1 cellular context compared by ENCODE assay signal in the genomic region with DNA sequence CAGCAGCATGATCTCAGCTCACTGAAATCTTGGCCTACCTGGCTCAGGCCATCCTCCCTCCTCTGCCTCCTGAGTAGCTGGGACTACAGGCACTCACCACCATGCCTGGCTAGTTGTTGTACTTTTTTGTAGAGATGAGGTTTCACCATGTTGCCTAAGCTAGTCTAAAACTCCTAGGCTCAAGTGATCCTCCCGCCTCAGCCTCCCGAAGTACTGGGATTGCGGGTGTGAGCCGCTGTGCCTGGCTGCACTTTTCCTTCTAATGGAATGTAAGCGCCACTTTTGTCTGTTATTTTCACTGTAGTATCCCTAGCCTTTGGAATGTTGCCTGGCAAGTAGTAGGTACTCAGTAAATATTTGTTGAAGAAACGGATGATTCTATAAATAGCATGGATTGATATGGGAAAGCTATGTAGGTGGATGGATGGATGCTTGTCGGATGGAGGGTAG.
TF ChIP-seq lines count a peak whose summit lies in the region.

No MANE protein-coding gene starts in this region.

TF ChIP-seq in HepG2, 621 proteins besides CTCF, POLR2A, EP300 and RAD21 (continued from another document):
- TF ChIP-seq, protein P1, sequence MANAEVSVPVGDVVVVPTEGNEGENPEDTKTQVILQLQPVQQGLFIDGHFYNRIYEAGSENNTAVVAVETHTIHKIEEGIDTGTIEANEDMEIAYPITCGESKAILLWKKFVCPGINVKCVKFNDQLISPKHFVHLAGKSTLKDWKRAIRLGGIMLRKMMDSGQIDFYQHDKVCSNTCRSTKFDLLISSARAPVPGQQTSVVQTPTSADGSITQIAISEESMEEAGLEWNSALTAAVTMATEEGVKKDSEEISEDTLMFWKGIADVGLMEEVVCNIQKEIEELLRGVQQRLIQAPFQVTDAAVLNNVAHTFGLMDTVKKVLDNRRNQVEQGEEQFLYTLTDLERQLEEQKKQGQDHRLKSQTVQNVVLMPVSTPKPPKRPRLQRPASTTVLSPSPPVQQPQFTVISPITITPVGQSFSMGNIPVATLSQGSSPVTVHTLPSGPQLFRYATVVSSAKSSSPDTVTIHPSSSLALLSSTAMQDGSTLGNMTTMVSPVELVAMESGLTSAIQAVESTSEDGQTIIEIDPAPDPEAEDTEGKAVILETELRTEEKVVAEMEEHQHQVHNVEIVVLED (CRISPR knock-in tag; IDR thresholded peaks at IDR 0.05; ENCODE audit: borderline replicate concordance): no peak; the same call in 1 of the 2 replicates
- TF ChIP-seq NFATC3 (CRISPR knock-in tag; IDR thresholded peaks at IDR 0.05) (peak; percentile 92; the same call in 1 of the 2 replicates), REPIN1 (CRISPR knock-in tag; IDR thresholded peaks at IDR 0.05; ENCODE audit: borderline replicate concordance, low read depth) (0 out of 2 replicates have a peak, but pooled peaks have one; percentile 56), TBX3 (IDR thresholded peaks at IDR 0.05; ENCODE audit: borderline replicate concordance) (peak; percentile 36; the same call in 1 of the 2 replicates), RXRA (CRISPR knock-in tag; IDR thresholded peaks at IDR 0.05) (peak; percentile 46; the same call in 1 of the 2 replicates), SNAI1 (CRISPR knock-in tag; IDR thresholded peaks at IDR 0.05; ENCODE audit: borderline replicate concordance) (no peak), ZNF207 (IDR thresholded peaks at IDR 0.05; ENCODE audit: borderline replicate concordance) (no peak)
- TF ChIP-seq, protein P2, sequence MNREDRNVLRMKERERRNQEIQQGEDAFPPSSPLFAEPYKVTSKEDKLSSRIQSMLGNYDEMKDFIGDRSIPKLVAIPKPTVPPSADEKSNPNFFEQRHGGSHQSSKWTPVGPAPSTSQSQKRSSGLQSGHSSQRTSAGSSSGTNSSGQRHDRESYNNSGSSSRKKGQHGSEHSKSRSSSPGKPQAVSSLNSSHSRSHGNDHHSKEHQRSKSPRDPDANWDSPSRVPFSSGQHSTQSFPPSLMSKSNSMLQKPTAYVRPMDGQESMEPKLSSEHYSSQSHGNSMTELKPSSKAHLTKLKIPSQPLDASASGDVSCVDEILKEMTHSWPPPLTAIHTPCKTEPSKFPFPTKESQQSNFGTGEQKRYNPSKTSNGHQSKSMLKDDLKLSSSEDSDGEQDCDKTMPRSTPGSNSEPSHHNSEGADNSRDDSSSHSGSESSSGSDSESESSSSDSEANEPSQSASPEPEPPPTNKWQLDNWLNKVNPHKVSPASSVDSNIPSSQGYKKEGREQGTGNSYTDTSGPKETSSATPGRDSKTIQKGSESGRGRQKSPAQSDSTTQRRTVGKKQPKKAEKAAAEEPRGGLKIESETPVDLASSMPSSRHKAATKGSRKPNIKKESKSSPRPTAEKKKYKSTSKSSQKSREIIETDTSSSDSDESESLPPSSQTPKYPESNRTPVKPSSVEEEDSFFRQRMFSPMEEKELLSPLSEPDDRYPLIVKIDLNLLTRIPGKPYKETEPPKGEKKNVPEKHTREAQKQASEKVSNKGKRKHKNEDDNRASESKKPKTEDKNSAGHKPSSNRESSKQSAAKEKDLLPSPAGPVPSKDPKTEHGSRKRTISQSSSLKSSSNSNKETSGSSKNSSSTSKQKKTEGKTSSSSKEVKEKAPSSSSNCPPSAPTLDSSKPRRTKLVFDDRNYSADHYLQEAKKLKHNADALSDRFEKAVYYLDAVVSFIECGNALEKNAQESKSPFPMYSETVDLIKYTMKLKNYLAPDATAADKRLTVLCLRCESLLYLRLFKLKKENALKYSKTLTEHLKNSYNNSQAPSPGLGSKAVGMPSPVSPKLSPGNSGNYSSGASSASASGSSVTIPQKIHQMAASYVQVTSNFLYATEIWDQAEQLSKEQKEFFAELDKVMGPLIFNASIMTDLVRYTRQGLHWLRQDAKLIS (CRISPR knock-in tag; IDR thresholded peaks at IDR 0.05): no peak
- TF ChIP-seq, protein P3, sequence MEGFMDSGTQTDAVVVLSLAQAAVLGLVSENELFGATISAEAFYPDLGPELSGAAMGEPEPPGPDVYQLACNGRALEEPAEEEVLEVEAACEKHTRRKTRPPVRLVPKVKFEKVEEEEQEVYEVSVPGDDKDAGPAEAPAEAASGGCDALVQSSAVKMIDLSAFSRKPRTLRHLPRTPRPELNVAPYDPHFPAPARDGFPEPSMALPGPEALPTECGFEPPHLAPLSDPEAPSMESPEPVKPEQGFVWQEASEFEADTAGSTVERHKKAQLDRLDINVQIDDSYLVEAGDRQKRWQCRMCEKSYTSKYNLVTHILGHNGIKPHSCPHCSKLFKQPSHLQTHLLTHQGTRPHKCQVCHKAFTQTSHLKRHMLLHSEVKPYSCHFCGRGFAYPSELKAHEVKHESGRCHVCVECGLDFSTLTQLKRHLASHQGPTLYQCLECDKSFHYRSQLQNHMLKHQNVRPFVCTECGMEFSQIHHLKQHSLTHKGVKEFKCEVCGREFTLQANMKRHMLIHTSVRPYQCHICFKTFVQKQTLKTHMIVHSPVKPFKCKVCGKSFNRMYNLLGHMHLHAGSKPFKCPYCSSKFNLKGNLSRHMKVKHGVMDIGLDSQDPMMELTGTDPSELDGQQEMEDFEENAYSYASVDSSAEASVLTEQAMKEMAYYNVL (CRISPR knock-in tag; IDR thresholded peaks at IDR 0.05; ENCODE audit: borderline replicate concordance): peak; percentile 98
- TF ChIP-seq, protein P4, sequence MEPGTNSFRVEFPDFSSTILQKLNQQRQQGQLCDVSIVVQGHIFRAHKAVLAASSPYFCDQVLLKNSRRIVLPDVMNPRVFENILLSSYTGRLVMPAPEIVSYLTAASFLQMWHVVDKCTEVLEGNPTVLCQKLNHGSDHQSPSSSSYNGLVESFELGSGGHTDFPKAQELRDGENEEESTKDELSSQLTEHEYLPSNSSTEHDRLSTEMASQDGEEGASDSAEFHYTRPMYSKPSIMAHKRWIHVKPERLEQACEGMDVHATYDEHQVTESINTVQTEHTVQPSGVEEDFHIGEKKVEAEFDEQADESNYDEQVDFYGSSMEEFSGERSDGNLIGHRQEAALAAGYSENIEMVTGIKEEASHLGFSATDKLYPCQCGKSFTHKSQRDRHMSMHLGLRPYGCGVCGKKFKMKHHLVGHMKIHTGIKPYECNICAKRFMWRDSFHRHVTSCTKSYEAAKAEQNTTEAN (CRISPR knock-in tag; conservative IDR thresholded peaks at IDR 0.05): peak; percentile 80; the same call in 1 of the 2 replicates
- TF ChIP-seq, protein P5, sequence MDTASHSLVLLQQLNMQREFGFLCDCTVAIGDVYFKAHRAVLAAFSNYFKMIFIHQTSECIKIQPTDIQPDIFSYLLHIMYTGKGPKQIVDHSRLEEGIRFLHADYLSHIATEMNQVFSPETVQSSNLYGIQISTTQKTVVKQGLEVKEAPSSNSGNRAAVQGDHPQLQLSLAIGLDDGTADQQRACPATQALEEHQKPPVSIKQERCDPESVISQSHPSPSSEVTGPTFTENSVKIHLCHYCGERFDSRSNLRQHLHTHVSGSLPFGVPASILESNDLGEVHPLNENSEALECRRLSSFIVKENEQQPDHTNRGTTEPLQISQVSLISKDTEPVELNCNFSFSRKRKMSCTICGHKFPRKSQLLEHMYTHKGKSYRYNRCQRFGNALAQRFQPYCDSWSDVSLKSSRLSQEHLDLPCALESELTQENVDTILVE (CRISPR knock-in tag; IDR thresholded peaks at IDR 0.05): peak; percentile 47; the same call in 1 of the 2 replicates
